Comparison of ENCODE assay signal across 8 cellular contexts in genomic region chr19:3250675-3251074, GRCh38. TPM values are rescaled to one million over a fixed set of nuclear protein-coding genes. Genes with fewer than 3 reads are reported as not detected.
A peak's percentile ranks its signal among the peaks of the same experiment; 100 is the strongest.
DNase-seq lines count a peak whose midpoint lies in the region; ATAC-seq and TF ChIP-seq lines count a peak whose summit lies in the region.

No MANE protein-coding gene starts in this region.

- intact Hi-C loops in MCF 10A (cut with micrococcal nuclease) (no loop called here), uterus (cut with DNase I; ENCODE audit: low total_unique reads) (no loop called here)

- TF ChIP-seq POLR2A in uterus (IDR thresholded peaks at IDR 0.05) = no peak

- H3K9me3 ChIP-seq in osteoblast (ENCODE audit: low read depth, low read length) (peaks cover 2% of the 10 kb centered on the region), uterus (no peaks in the 10 kb centered on the region)

- H3K4me1 ChIP-seq in osteoblast (ENCODE audit: insufficient read depth, low read length) = no peaks in the 10 kb centered on the region
- no peaks in the 10 kb centered on the region for H3K4me1 ChIP-seq in uterus

- no peak overlapping the region for H3K4me3 Mint-ChIP-seq in MCF 10A (ENCODE audit: unreplicated experiment)

- in situ Hi-C loops in GM13976 (cut with MboI; ENCODE audit: low sequenced_read_pairs, unreplicated experiment) = no loop called here

- POLR2A ChIA-PET in MCF 10A (lab: Yijun Ruan, JAX) = no interaction called here

- H4K20me1 ChIP-seq in osteoblast (ENCODE audit: insufficient read depth, low read length) = no peaks in the 10 kb centered on the region

- H3K27me3 Mint-ChIP-seq in MCF 10A (ENCODE audit: insufficient read depth, unreplicated experiment) = peaks cover 38% of the 10 kb centered on the region

- ATAC-seq in HG03045 (IDR thresholded peaks at IDR 0.05; ENCODE audit: unreplicated experiment) = no peak
- no peak for ATAC-seq in GM18519 (IDR thresholded peaks at IDR 0.05; ENCODE audit: low FRiP score, unreplicated experiment)
- no peak for ATAC-seq in GM21526 (IDR thresholded peaks at IDR 0.05; ENCODE audit: low FRiP score, unreplicated experiment)

- no peak overlapping the region for H3K4me3 ChIP-seq in osteoblast (ENCODE audit: insufficient read depth, low read length)
- H3K4me3 ChIP-seq in uterus = no peak overlapping the region

- CTCF ChIA-PET in MCF 10A (lab: Yijun Ruan, JAX) = interaction anchor here (0.7 kb wide), 1 partner anchor 300 kb away, joined by 3 read pairs; no protein-coding TSS in a partner anchor

- H3K27ac ChIP-seq in osteoblast (ENCODE audit: low read depth, low read length) = no peak overlapping the region
- H3K27ac ChIP-seq in uterus = no peak overlapping the region

- no peaks in the 10 kb centered on the region for H3K79me2 ChIP-seq in osteoblast (ENCODE audit: insufficient read depth, low read length)

- H2AFZ ChIP-seq in osteoblast (ENCODE audit: low read length) = no peak overlapping the region

- H3K9me3 Mint-ChIP-seq in MCF 10A (ENCODE audit: unreplicated experiment) = peaks cover 11% of the 10 kb centered on the region

- no peak overlapping the region for H3K27ac Mint-ChIP-seq in MCF 10A (ENCODE audit: low read depth, unreplicated experiment)

- H3K27me3 ChIP-seq in osteoblast (ENCODE audit: insufficient read depth, low read length) (no peaks in the 10 kb centered on the region), uterus (no peaks in the 10 kb centered on the region)

- H3K36me3 ChIP-seq in osteoblast (ENCODE audit: insufficient read depth, low read length) = no peaks in the 10 kb centered on the region
- H3K36me3 ChIP-seq in uterus = no peaks in the 10 kb centered on the region

- H3K4me1 Mint-ChIP-seq in MCF 10A (ENCODE audit: insufficient read depth, unreplicated experiment) = no peaks in the 10 kb centered on the region

- peak; percentile 70 for DNase-seq in GM13976 (ENCODE audit: low spot score)
- peak; percentile 22 for DNase-seq in T follicular helper cell (ENCODE audit: low read depth)
- peak; percentile 32 for DNase-seq in MCF 10A (ENCODE audit: unreplicated experiment)
- peak; percentile 69 for DNase-seq in osteoblast (ENCODE audit: insufficient read length, low spot score, missing footprints)
- no peak for DNase-seq in uterus

- no peaks in the 10 kb centered on the region for H3K36me3 Mint-ChIP-seq in MCF 10A (ENCODE audit: insufficient read depth, unreplicated experiment)

- TF ChIP-seq CTCF in GM13976 (IDR thresholded peaks at IDR 0.05; ENCODE audit: borderline replicate concordance, control extremely low read depth, extremely low read depth, insufficient read depth, missing control alignments) = peak; percentile 48
- TF ChIP-seq CTCF in MCF 10A (IDR thresholded peaks at IDR 0.05; ENCODE audit: unreplicated experiment) = peak; percentile 49
- peak; percentile 40 for TF ChIP-seq CTCF in osteoblast (IDR thresholded peaks at IDR 0.05; ENCODE audit: extremely low read depth, low read depth, low read length)
- peak in 2 of 4 experiments; percentile 17 for TF ChIP-seq CTCF in uterus (IDR thresholded peaks at IDR 0.05)

- no peak overlapping the region for H3K4me2 ChIP-seq in osteoblast (ENCODE audit: insufficient read depth, low read length)

- BruUV-seq in MCF 10A (replicated peaks; lab: Mats Ljungman, UMichigan) = no TSS peak

RNA-seq across cellular contexts. Expression of gene CELF5, which starts 26.2 kb away (rescaled TPM):
- 0.17 and 0.30 TPM in 2 replicates for total RNA-seq in MCF 10A (2022)
- not detected in 2 replicates for total RNA-seq in osteoblast
- total RNA-seq in uterus = under 1 TPM in 2 of 4 donors, not detected in 2; 0.28 to 0.73 TPM

Comparison
In these comparisons a context has a peak if more than half of its experiments do, and no peak if none do; other contexts are left out.
1. DNase-seq: peak in GM13976 (single experiment), T follicular helper cell (single experiment), MCF 10A (single experiment) and osteoblast (single experiment); none in uterus (0 of 2).